Comparison of ENCODE assay signal across 1 cellular context in genomic region chr17:51120739-51121619, GRCh38.
A peak's percentile ranks its signal among the peaks of the same experiment; 100 is the strongest.
TF ChIP-seq lines count a peak whose summit lies in the region.

TSS of gene SPAG9 (minus strand) at chr17:51120868. CDS start at chr17:51120656, 212 bp downstream.

TF ChIP-seq in H1, 55 proteins besides CTCF, POLR2A, EP300 and RAD21 (continued from another document):
- TF ChIP-seq CHD7 (IDR thresholded peaks at IDR 0.05; ENCODE audit: insufficient replicate concordance, low read length): no peak
- peak; percentile 60 for TF ChIP-seq TBP (IDR thresholded peaks at IDR 0.05; ENCODE audit: low read depth, low read length)
- TF ChIP-seq SIRT6 (IDR thresholded peaks at IDR 0.05; ENCODE audit: low read length): no peak
- TF ChIP-seq TAF7 (optimal IDR thresholded peaks at IDR 0.05; ENCODE audit: borderline replicate concordance, low read depth, low read length): peak; percentile 22
- no peak for TF ChIP-seq RFX5 (IDR thresholded peaks at IDR 0.05; ENCODE audit: borderline replicate concordance, low read depth, low read length)
- peak; percentile 62 for TF ChIP-seq POLR2AphosphoS5 (IDR thresholded peaks at IDR 0.05; ENCODE audit: low read depth, low read length)
- TF ChIP-seq NRF1 (IDR thresholded peaks at IDR 0.05; ENCODE audit: low read depth, low read length): no peak
- TF ChIP-seq JUN (IDR thresholded peaks at IDR 0.05; ENCODE audit: low read depth, low read length): no peak
- no peak for TF ChIP-seq MAX (IDR thresholded peaks at IDR 0.05)
- TF ChIP-seq SP2 (IDR thresholded peaks at IDR 0.05; ENCODE audit: low read length): no peak
- TF ChIP-seq TCF12 (IDR thresholded peaks at IDR 0.05; ENCODE audit: low read depth, low read length): no peak
- TF ChIP-seq RBBP5 (IDR thresholded peaks at IDR 0.05; ENCODE audit: borderline replicate concordance, low read depth, low read length): no peak
- TF ChIP-seq SIN3A (conservative IDR thresholded peaks at IDR 0.05 in 1 of 2, IDR thresholded peaks at IDR 0.05 in 1 of 2; ENCODE audit: low read depth in 1 of 2, low read length in 2 of 2): 0 out of 4 replicates have a peak, but pooled peaks of 1 of the 2 experiments have one; percentile 25
- TF ChIP-seq ATF2 (IDR thresholded peaks at IDR 0.05; ENCODE audit: low read length): no peak
- TF ChIP-seq GTF2F1 (IDR thresholded peaks at IDR 0.05; ENCODE audit: borderline replicate concordance, low read depth, low read length): no peak; the same call in 1 of the 2 replicates
- TF ChIP-seq KDM1A (IDR thresholded peaks at IDR 0.05; ENCODE audit: borderline replicate concordance, low read length): no peak
- no peak for TF ChIP-seq TEAD4 (IDR thresholded peaks at IDR 0.05; ENCODE audit: low read depth, low read length)
- no peak for TF ChIP-seq CEBPB (IDR thresholded peaks at IDR 0.05; ENCODE audit: low read depth, low read length)
- peak; percentile 0 for TF ChIP-seq SAP30 (IDR thresholded peaks at IDR 0.05; ENCODE audit: insufficient read depth, insufficient replicate concordance, low read length)
- peak; percentile 43 for TF ChIP-seq SRF (IDR thresholded peaks at IDR 0.05; ENCODE audit: low read depth, low read length)
- TF ChIP-seq SUZ12 (IDR thresholded peaks at IDR 0.05; ENCODE audit: low read length): no peak
- TF ChIP-seq RXRA (IDR thresholded peaks at IDR 0.05; ENCODE audit: insufficient read depth, low read depth, low read length): no peak
- TF ChIP-seq BRCA1 (IDR thresholded peaks at IDR 0.05; ENCODE audit: low read depth, low read length): no peak
- no peak for TF ChIP-seq BCL11A (IDR thresholded peaks at IDR 0.05; ENCODE audit: low read depth in 2 of 2, low read length in 2 of 2)
- TF ChIP-seq CHD1 (IDR thresholded peaks at IDR 0.05; ENCODE audit: low read depth, low read length): no peak
- peak; percentile 32; the same call in 1 of the 2 replicates for TF ChIP-seq JUND (IDR thresholded peaks at IDR 0.05; ENCODE audit: low read length)
- TF ChIP-seq ASH2L (IDR thresholded peaks at IDR 0.05; ENCODE audit: low read length): peak; percentile 11
- no peak for TF ChIP-seq CTBP2 (IDR thresholded peaks at IDR 0.05; ENCODE audit: borderline replicate concordance, insufficient read depth, insufficient read length, low read length)
- peak; percentile 95 for TF ChIP-seq CREB1 (IDR thresholded peaks at IDR 0.05)
- no peak for TF ChIP-seq NANOG (IDR thresholded peaks at IDR 0.05; ENCODE audit: insufficient read depth, low read depth, low read length, poor library complexity, severe bottlenecking)
- peak; percentile 63; the same call in 1 of the 2 replicates for TF ChIP-seq PHF8 (conservative IDR thresholded peaks at IDR 0.05; ENCODE audit: low read depth, low read length)
- no peak for TF ChIP-seq E2F6 (IDR thresholded peaks at IDR 0.05)
- no peak for TF ChIP-seq MAFK (IDR thresholded peaks at IDR 0.05; ENCODE audit: low read depth, low read length)
- TF ChIP-seq KDM4A (IDR thresholded peaks at IDR 0.05; ENCODE audit: low read depth, low read length, severe bottlenecking): no peak
- TF ChIP-seq SP4 (IDR thresholded peaks at IDR 0.05; ENCODE audit: low read length): 0 out of 2 replicates have a peak, but pooled peaks have one; percentile 5
- TF ChIP-seq CHD2 (IDR thresholded peaks at IDR 0.05; ENCODE audit: low read length): peak; percentile 74
- TF ChIP-seq KDM5A (IDR thresholded peaks at IDR 0.05; ENCODE audit: low read length): no peak
- TF ChIP-seq RNF2 (IDR thresholded peaks at IDR 0.05; ENCODE audit: borderline replicate concordance, low read depth, low read length, missing control alignments, poor library complexity, severe bottlenecking): no peak
- TF ChIP-seq ATF3 (IDR thresholded peaks at IDR 0.05; ENCODE audit: insufficient read depth, low read depth, low read length): no peak
- no peak for TF ChIP-seq CBX5 (IDR thresholded peaks at IDR 0.05; ENCODE audit: low read depth, low read length)
- peak; percentile 63 for TF ChIP-seq BACH1 (IDR thresholded peaks at IDR 0.05; ENCODE audit: low read length)
- TF ChIP-seq HDAC6 (IDR thresholded peaks at IDR 0.05; ENCODE audit: low read depth, low read length): no peak
- no peak for TF ChIP-seq EZH2 (IDR thresholded peaks at IDR 0.05; ENCODE audit: low read depth, low read length, severe bottlenecking)
- TF ChIP-seq SP1 (IDR thresholded peaks at IDR 0.05; ENCODE audit: low read depth, low read length): peak; percentile 28; the same call in 1 of the 2 replicates
- TF ChIP-seq EGR1 (IDR thresholded peaks at IDR 0.05; ENCODE audit: borderline replicate concordance, low read depth, low read length): no peak
- TF ChIP-seq POU5F1 (IDR thresholded peaks at IDR 0.05; ENCODE audit: low read depth, low read length): no peak
- TF ChIP-seq SIX5 (IDR thresholded peaks at IDR 0.05; ENCODE audit: low read depth, low read length): no peak
- no peak for TF ChIP-seq USF2 (IDR thresholded peaks at IDR 0.05; ENCODE audit: low read length)
- no peak for TF ChIP-seq GABPA (IDR thresholded peaks at IDR 0.05; ENCODE audit: borderline replicate concordance, insufficient read depth, low read length)
- TF ChIP-seq TAF1 (IDR thresholded peaks at IDR 0.05; ENCODE audit: low read depth, low read length): peak; percentile 85
